Comparison of ENCODE assay signal across 10 cellular contexts in genomic region chr1:177809844-177810243, GRCh38.
DNase-seq lines count a peak whose midpoint lies in the region; ATAC-seq lines count a peak whose summit lies in the region.
"Had no signal": no experiment of that assay in that cellular context is flagged by ENCODE, and none has a peak within 500 bp of the region (broad histone marks: within the 10 kb centered on the region; RNA-seq: fewer than 3 reads in every experiment).

No MANE protein-coding gene starts in this region.

- peak; percentile 16 for DNase-seq in NCI-H128 (lab: John Stamatoyannopoulos, UW; ENCODE audit: unreplicated experiment)
- DNase-seq in occipital lobe (lab: John Stamatoyannopoulos, UW) = no peak
- DNase-seq in NCI-H2171 treated with DMSO at 0.1 percent for 48 hours (lab: John Stamatoyannopoulos, UW) = no peak
- DNase-seq in posterior vena cava (ENCODE audit: low spot score) = no peak
- no peak for DNase-seq in stimulated activated CD4-positive, alpha-beta T cell treated with anti-CD3 and anti-CD28 coated beads, Interleukin-2, amount 100 ng/mL, for 24 hours
- DNase-seq: amygdala, GF-D8 had no signal

- intact Hi-C loops in posterior vena cava (cut with DNase I) = no loop called here

- ATAC-seq in GM18508 (IDR thresholded peaks at IDR 0.05; ENCODE audit: insufficient read depth, unreplicated experiment) = peak; percentile 92
- peak; percentile 86 for ATAC-seq in GM19397 (IDR thresholded peaks at IDR 0.05; ENCODE audit: unreplicated experiment)
- ATAC-seq in HG03039 (IDR thresholded peaks at IDR 0.05; ENCODE audit: unreplicated experiment) = peak; percentile 49
